ENCODE assay signal across 8 cellular contexts in genomic region chr7:155069992-155070827, GRCh38. TPM values are rescaled to one million over a fixed set of nuclear protein-coding genes. Genes with fewer than 3 reads are reported as not detected.
DNase-seq lines count a peak whose midpoint lies in the region; ATAC-seq, FAIRE-seq and TF ChIP-seq lines count a peak whose summit lies in the region.

TSS of gene HTR5A (plus strand) at chr7:155070324. CDS start at chr7:155070900, 576 bp downstream.

- DNase-seq in AG09319 (ENCODE audit: extremely low read depth, low read depth) = peak; percentile 29
- DNase-seq in RPMI8226 = peak; percentile 93
- peak; percentile 66 for DNase-seq in activated gamma-delta T cell treated with Interleukin-2 at 50 U/mL for 16 hours
- peak; percentile 73 to 83 for DNase-seq in frontal cortex (ENCODE audit: low spot score in 2 of 2)
- peak; percentile 99 for DNase-seq in osteoblast (ENCODE audit: insufficient read length, low spot score, missing footprints)

- H3K4me1 ChIP-seq in osteoblast (ENCODE audit: insufficient read depth, low read length) (peaks cover 3% of the 10 kb centered on the region), thymus (ENCODE audit: control insufficient read depth, insufficient read depth, low read length) (peaks cover 11% of the 10 kb centered on the region)

- H3K4me2 ChIP-seq in osteoblast (ENCODE audit: insufficient read depth, low read length) = no peak within 1 kb of the TSS

- H4K20me1 ChIP-seq in osteoblast (ENCODE audit: insufficient read depth, low read length) = no peaks in the 10 kb centered on the region

- H2AFZ ChIP-seq in osteoblast (ENCODE audit: low read length) = no peak within 1 kb of the TSS

- H3K27ac ChIP-seq in osteoblast (ENCODE audit: low read depth, low read length) = no peak within 1 kb of the TSS
- H3K27ac ChIP-seq in thymus (ENCODE audit: low read depth) = no peak within 1 kb of the TSS

- no peak for TF ChIP-seq CTCF in AG09319 (IDR thresholded peaks at IDR 0.05; ENCODE audit: low read depth, low read length)
- peak; percentile 5 for TF ChIP-seq CTCF in osteoblast (IDR thresholded peaks at IDR 0.05; ENCODE audit: extremely low read depth, low read depth, low read length)

- WGBS in thymus = 5% methylated on average over 49 of the region's 49 CpGs

- H3K9me3 ChIP-seq in osteoblast (ENCODE audit: low read depth, low read length) (no peaks in the 10 kb centered on the region), thymus (ENCODE audit: control insufficient read depth) (no peaks in the 10 kb centered on the region)

- FAIRE-seq in frontal cortex (lab: Jason Lieb, UNC) = no peak

- no peaks in the 10 kb centered on the region for H3K79me2 ChIP-seq in osteoblast (ENCODE audit: insufficient read depth, low read length)

- peaks cover 4% of the 10 kb centered on the region for H3K27me3 ChIP-seq in osteoblast (ENCODE audit: insufficient read depth, low read length)
- H3K27me3 ChIP-seq in thymus (ENCODE audit: control insufficient read depth, insufficient read depth) = peaks cover 20% of the 10 kb centered on the region

- no peaks in the 10 kb centered on the region for H3K36me3 ChIP-seq in osteoblast (ENCODE audit: insufficient read depth, low read length)
- no peaks in the 10 kb centered on the region for H3K36me3 ChIP-seq in thymus (ENCODE audit: control insufficient read depth, insufficient read depth)

- H3K4me3 ChIP-seq in osteoblast (ENCODE audit: insufficient read depth, low read length) (no peak within 1 kb of the TSS), thymus (ENCODE audit: low read length) (peak within 1 kb of the TSS; percentile 35)

- ATAC-seq in GM19025 (IDR thresholded peaks at IDR 0.05; ENCODE audit: low read depth, unreplicated experiment) (peak; percentile 95), HG03135 (IDR thresholded peaks at IDR 0.05; ENCODE audit: unreplicated experiment) (peak; percentile 99)

RNA-seq across cellular contexts. Expression of gene HTR5A, which starts in this region (rescaled TPM):
- 2.9 TPM for total RNA-seq in frontal cortex
- total RNA-seq in osteoblast = not detected in 2 replicates
- 2.6 TPM for polyA plus RNA-seq in thymus

Comparison
In these comparisons a context has a peak if more than half of its experiments do, and no peak if none do; other contexts are left out.
1. Peak in DNase-seq in osteoblast; RNA of the gene not detected or under 1 TPM.
2. DNase-seq: peak in every context shown above with its lines; median percentile 99 in osteoblast; 93 in RPMI8226; 78 in frontal cortex; 66 in activated gamma-delta T cell treated with Interleukin-2 at 50 U/mL for 16 hours; 29 in AG09319.